Comparison of ENCODE assay signal across 17 cellular contexts in genomic region chr1:101697057-101697456, GRCh38.
DNase-seq lines count a peak whose midpoint lies in the region; ATAC-seq and TF ChIP-seq lines count a peak whose summit lies in the region.
"Had no signal": no experiment of that assay in that cellular context is flagged by ENCODE, and none has a peak within 500 bp of the region (broad histone marks: within the 10 kb centered on the region; RNA-seq: fewer than 3 reads in every experiment).

No MANE protein-coding gene starts in this region.

- no peak; the same call in 2 of the 3 replicates for ATAC-seq in GM23338
- ATAC-seq in GM21360 (IDR thresholded peaks at IDR 0.05; ENCODE audit: unreplicated experiment), result no peak

- H3K4me3 ChIP-seq in BE2C (ENCODE audit: low read depth, low read length) (peak overlapping the region; percentile 17; the same call in 1 of the 2 replicates), GM23338 (no peak overlapping the region), PC-9 (no peak overlapping the region)
- H3K4me3 ChIP-seq: left ventricle myocardium inferior had no signal

- H3K36me3 Mint-ChIP-seq in GM23338 (ENCODE audit: low read depth), result no peaks in the 10 kb centered on the region
- no peaks in the 10 kb centered on the region for H3K36me3 Mint-ChIP-seq in activated CD4-positive, alpha-beta memory T cell treated with anti-CD3 and anti-CD28 coated beads, Interleukin-2, amount 10 ng/mL, durations not matched to agents 7 days and 5 days (ENCODE audit: low read depth)
- no peaks in the 10 kb centered on the region for H3K36me3 Mint-ChIP-seq in osteocyte (ENCODE audit: unreplicated experiment)
- H3K36me3 Mint-ChIP-seq: activated CD4-positive, alpha-beta memory T cell treated with anti-CD3 and anti-CD28 coated beads for 36 hours; activated naive CD8-positive, alpha-beta T cell treated with anti-CD3 and anti-CD28 coated beads, Interleukin-2, amount 10 ng/mL, durations not matched to agents 7 days and 5 days had no signal

- H4K20me1 ChIP-seq in GM23338 (replicated peaks; ENCODE audit: insufficient read depth), result no peaks in the 10 kb centered on the region
- H4K20me1 ChIP-seq in PC-9 (ENCODE audit: insufficient read depth), result no peaks in the 10 kb centered on the region

- H3K4me3 Mint-ChIP-seq in GM23338 (no peak overlapping the region), osteocyte (ENCODE audit: unreplicated experiment) (no peak overlapping the region)
- no peak overlapping the region for H3K4me3 Mint-ChIP-seq in activated CD4-positive, alpha-beta memory T cell treated with anti-CD3 and anti-CD28 coated beads, Interleukin-2, amount 10 ng/mL, durations not matched to agents 7 days and 5 days
- H3K4me3 Mint-ChIP-seq: activated CD4-positive, alpha-beta memory T cell treated with anti-CD3 and anti-CD28 coated beads for 36 hours; activated naive CD8-positive, alpha-beta T cell treated with anti-CD3 and anti-CD28 coated beads, Interleukin-2, amount 10 ng/mL, durations not matched to agents 7 days and 5 days; stimulated activated naive CD8-positive, alpha-beta T cell treated with anti-CD3 and anti-CD28 coated beads, Interleukin-15, Interleukin-2, amounts not matched to agents 100 ng/mL and 50 ng/mL, for 24 hours had no signal

- H3K36me3 ChIP-seq in BE2C (no peaks in the 10 kb centered on the region), GM23338 (ENCODE audit: insufficient read depth) (no peaks in the 10 kb centered on the region), PC-9 (ENCODE audit: low read depth) (no peaks in the 10 kb centered on the region)
- H3K36me3 ChIP-seq: left ventricle myocardium inferior had no signal

- CTCF ChIA-PET in PC-9 (lab: Charles Lee), result no interaction called here
- CTCF ChIA-PET in activated CD4-positive, alpha-beta memory T cell treated with anti-CD3 and anti-CD28 coated beads, Interleukin-2, amount 10 ng/mL, durations not matched to agents 7 days and 5 days (lab: Charles Lee), result no interaction called here

- DNase-seq in BE2C (no peak), GM23338 (ENCODE audit: low spot score) (no peak), PC-9 (no peak), fibroblast of peridontal ligament (ENCODE audit: extremely low read depth) (peak; percentile 1), GM19240 (ENCODE audit: insufficient read length, low spot score) (no peak), osteocyte (ENCODE audit: extremely low spot score, unreplicated experiment) (no peak)
- DNase-seq in activated CD4-positive, alpha-beta memory T cell treated with anti-CD3 and anti-CD28 coated beads, Interleukin-2, amount 10 ng/mL, durations not matched to agents 7 days and 5 days, result no peak
- DNase-seq: activated CD4-positive, alpha-beta memory T cell treated with anti-CD3 and anti-CD28 coated beads for 36 hours; activated naive CD8-positive, alpha-beta T cell treated with anti-CD3 and anti-CD28 coated beads, Interleukin-2, amount 10 ng/mL, durations not matched to agents 7 days and 5 days; activated T-cell treated with anti-CD3 and anti-CD28 coated beads, Interleukin-2, amount 50 U/mL, for 48 hours; Caco-2; effector memory CD4-positive, alpha-beta T cell; foreskin fibroblast; left ventricle myocardium inferior; NCI-H2171 had no signal

- H3K9me3 ChIP-seq in BE2C (no peaks in the 10 kb centered on the region), PC-9 (ENCODE audit: insufficient read depth, low read depth) (no peaks in the 10 kb centered on the region)
- H3K9me3 ChIP-seq: Caco-2 had no signal

- H3K4me1 Mint-ChIP-seq in GM23338 (peaks cover 10% of the 10 kb centered on the region), osteocyte (ENCODE audit: unreplicated experiment) (no peaks in the 10 kb centered on the region)
- H3K4me1 Mint-ChIP-seq in activated CD4-positive, alpha-beta memory T cell treated with anti-CD3 and anti-CD28 coated beads, Interleukin-2, amount 10 ng/mL, durations not matched to agents 7 days and 5 days, result no peaks in the 10 kb centered on the region
- H3K4me1 Mint-ChIP-seq: activated naive CD8-positive, alpha-beta T cell treated with anti-CD3 and anti-CD28 coated beads, Interleukin-2, amount 10 ng/mL, durations not matched to agents 7 days and 5 days had no signal

- intact Hi-C loops in PC-9 (cut with micrococcal nuclease; ENCODE audit: unreplicated experiment), result no loop called here

- H2AFZ ChIP-seq in GM23338 (peak overlapping the region; percentile 57; the same call in 1 of the 2 replicates), PC-9 (peak overlapping the region; percentile 20; the same call in 1 of the 2 replicates)

- H3K27ac ChIP-seq in GM23338 (ENCODE audit: low read depth), result no peak overlapping the region
- no peak overlapping the region for H3K27ac ChIP-seq in PC-9
- H3K27ac ChIP-seq: left ventricle myocardium inferior had no signal

- H3K4me2 ChIP-seq in GM23338, result no peak overlapping the region
- H3K4me2 ChIP-seq in PC-9, result 0 out of 2 replicates have a peak overlapping the region, but pooled peaks have one; percentile 8

- H3K4me1 ChIP-seq in BE2C (no peaks in the 10 kb centered on the region), GM23338 (ENCODE audit: insufficient read depth) (no peaks in the 10 kb centered on the region), PC-9 (replicated peaks; ENCODE audit: insufficient read depth) (no peaks in the 10 kb centered on the region)
- H3K4me1 ChIP-seq: Caco-2, left ventricle myocardium inferior had no signal

- no peak overlapping the region; the same call in 1 of the 2 replicates for H3K27ac Mint-ChIP-seq in GM23338
- H3K27ac Mint-ChIP-seq in activated CD4-positive, alpha-beta memory T cell treated with anti-CD3 and anti-CD28 coated beads, Interleukin-2, amount 10 ng/mL, durations not matched to agents 7 days and 5 days, result no peak overlapping the region
- no peak overlapping the region for H3K27ac Mint-ChIP-seq in osteocyte (ENCODE audit: unreplicated experiment)
- H3K27ac Mint-ChIP-seq: activated CD4-positive, alpha-beta memory T cell treated with anti-CD3 and anti-CD28 coated beads for 36 hours; activated naive CD8-positive, alpha-beta T cell treated with anti-CD3 and anti-CD28 coated beads, Interleukin-2, amount 10 ng/mL, durations not matched to agents 7 days and 5 days; stimulated activated naive CD8-positive, alpha-beta T cell treated with anti-CD3 and anti-CD28 coated beads, Interleukin-15, Interleukin-2, amounts not matched to agents 100 ng/mL and 50 ng/mL, for 24 hours had no signal

- H3K9me2 ChIP-seq in GM23338 (ENCODE audit: insufficient read depth), result no peaks in the 10 kb centered on the region
- H3K9me2 ChIP-seq in PC-9 (ENCODE audit: insufficient read depth), result no peaks in the 10 kb centered on the region; the same call in none of the 2 replicates

- H3F3A ChIP-seq in GM23338 (replicated peaks; ENCODE audit: low read depth) (no peaks in the 10 kb centered on the region), PC-9 (ENCODE audit: insufficient read depth, low read depth) (no peaks in the 10 kb centered on the region)

- H3K27me3 ChIP-seq in BE2C (no peaks in the 10 kb centered on the region), GM23338 (ENCODE audit: insufficient read depth) (no peaks in the 10 kb centered on the region), PC-9 (ENCODE audit: insufficient read depth, low read depth) (no peaks in the 10 kb centered on the region)

- no peak for TF ChIP-seq CTCF in BE2C (IDR thresholded peaks at IDR 0.05; ENCODE audit: low read depth, low read length)
- no peak for TF ChIP-seq CTCF in GM23338 (conservative IDR thresholded peaks at IDR 0.05; ENCODE audit: low read depth in 2 of 2)
- TF ChIP-seq CTCF in PC-9 (conservative IDR thresholded peaks at IDR 0.05), result no peak
- no peak for TF ChIP-seq CTCF in osteocyte (IDR thresholded peaks at IDR 0.05)

- H3K79me2 ChIP-seq in GM23338 (replicated peaks; ENCODE audit: insufficient read depth) (no peaks in the 10 kb centered on the region), PC-9 (ENCODE audit: low read depth) (no peaks in the 10 kb centered on the region)

- H3K27me3 Mint-ChIP-seq in GM23338 (ENCODE audit: insufficient read depth, low read depth, poor library complexity) (peaks cover 2% of the 10 kb centered on the region), osteocyte (ENCODE audit: unreplicated experiment) (peaks cover 5% of the 10 kb centered on the region)
- no peaks in the 10 kb centered on the region for H3K27me3 Mint-ChIP-seq in activated CD4-positive, alpha-beta memory T cell treated with anti-CD3 and anti-CD28 coated beads, Interleukin-2, amount 10 ng/mL, durations not matched to agents 7 days and 5 days
- H3K27me3 Mint-ChIP-seq: activated CD4-positive, alpha-beta memory T cell treated with anti-CD3 and anti-CD28 coated beads for 36 hours had no signal

- H3K9me3 Mint-ChIP-seq in GM23338 (no peaks in the 10 kb centered on the region), osteocyte (ENCODE audit: unreplicated experiment) (no peaks in the 10 kb centered on the region)
- H3K9me3 Mint-ChIP-seq in activated CD4-positive, alpha-beta memory T cell treated with anti-CD3 and anti-CD28 coated beads, Interleukin-2, amount 10 ng/mL, durations not matched to agents 7 days and 5 days, result no peaks in the 10 kb centered on the region
- H3K9me3 Mint-ChIP-seq: activated CD4-positive, alpha-beta memory T cell treated with anti-CD3 and anti-CD28 coated beads for 36 hours; activated naive CD8-positive, alpha-beta T cell treated with anti-CD3 and anti-CD28 coated beads, Interleukin-2, amount 10 ng/mL, durations not matched to agents 7 days and 5 days; stimulated activated naive CD8-positive, alpha-beta T cell treated with anti-CD3 and anti-CD28 coated beads, Interleukin-15, Interleukin-2, amounts not matched to agents 100 ng/mL and 50 ng/mL, for 24 hours had no signal

- POLR2A ChIA-PET in PC-9 (lab: Charles Lee; ENCODE audit: unreplicated experiment), result interaction anchor here (0.7 kb wide), 1 partner anchor 34 kb away, joined by 5 read pairs; no protein-coding TSS in a partner anchor
- POLR2A ChIA-PET in activated CD4-positive, alpha-beta memory T cell treated with anti-CD3 and anti-CD28 coated beads, Interleukin-2, amount 10 ng/mL, durations not matched to agents 7 days and 5 days (lab: Charles Lee), result no interaction called here

- BruUV-seq in PC-9 (replicated peaks; lab: Mats Ljungman, UMichigan), result no TSS peak

TF ChIP-seq in GM23338, 12 proteins besides CTCF, POLR2A, EP300 and RAD21 (continues in another document):
- no peak for TF ChIP-seq EZH2 (IDR thresholded peaks at IDR 0.05; ENCODE audit: low read depth, unreplicated experiment)
- TF ChIP-seq JUNB (IDR thresholded peaks at IDR 0.05; ENCODE audit: unreplicated experiment), result no peak
- TF ChIP-seq, protein P1, sequence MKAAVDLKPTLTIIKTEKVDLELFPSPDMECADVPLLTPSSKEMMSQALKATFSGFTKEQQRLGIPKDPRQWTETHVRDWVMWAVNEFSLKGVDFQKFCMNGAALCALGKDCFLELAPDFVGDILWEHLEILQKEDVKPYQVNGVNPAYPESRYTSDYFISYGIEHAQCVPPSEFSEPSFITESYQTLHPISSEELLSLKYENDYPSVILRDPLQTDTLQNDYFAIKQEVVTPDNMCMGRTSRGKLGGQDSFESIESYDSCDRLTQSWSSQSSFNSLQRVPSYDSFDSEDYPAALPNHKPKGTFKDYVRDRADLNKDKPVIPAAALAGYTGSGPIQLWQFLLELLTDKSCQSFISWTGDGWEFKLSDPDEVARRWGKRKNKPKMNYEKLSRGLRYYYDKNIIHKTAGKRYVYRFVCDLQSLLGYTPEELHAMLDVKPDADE (IDR thresholded peaks at IDR 0.05), result no peak
- no peak for TF ChIP-seq EZH2phosphoT487 (IDR thresholded peaks at IDR 0.05; ENCODE audit: unreplicated experiment)
- TF ChIP-seq ZNF331 (CRISPR knock-in tag; IDR thresholded peaks at IDR 0.05; ENCODE audit: low read depth), result no peak
